9 cellular contexts compared by ENCODE assay signal in genomic region chr4:22466582-22466981, GRCh38.
"Had no signal": no experiment of that assay in that cellular context is flagged by ENCODE, and none has a peak within 500 bp of the region (broad histone marks: within the 10 kb centered on the region; RNA-seq: fewer than 3 reads in every experiment).

No MANE protein-coding gene starts in this region.

- H3K4me1 ChIP-seq: HAP-1 had no signal

- H3K4me3 ChIP-seq: GM23248, HAP-1 had no signal

- H3K27ac Mint-ChIP-seq: HFFc6 had no signal

- H3K4me1 Mint-ChIP-seq: IgD-negative memory B cell had no signal

- H3K36me3 Mint-ChIP-seq: IgD-negative memory B cell had no signal

- DNase-seq: GM23248, GOT3, H7, HFFc6 had no signal

- H3K27me3 Mint-ChIP-seq: IgD-negative memory B cell had no signal

- H3K9me3 Mint-ChIP-seq: HFFc6 had no signal

- H3K9me3 ChIP-seq: HAP-1 had no signal

- H3K27ac ChIP-seq: GM23248, HL-60 had no signal

- H3K4me3 Mint-ChIP-seq: HFFc6, IgD-negative memory B cell had no signal

- ATAC-seq: HCT116, HepG2 had no signal
